Comparison of ENCODE assay signal across 19 cellular contexts in genomic region chr4:116275006-116275405, GRCh38.
DNase-seq lines count a peak whose midpoint lies in the region; ATAC-seq and TF ChIP-seq lines count a peak whose summit lies in the region.
"Had no signal": no experiment of that assay in that cellular context is flagged by ENCODE, and none has a peak within 500 bp of the region (broad histone marks: within the 10 kb centered on the region; RNA-seq: fewer than 3 reads in every experiment).

No MANE protein-coding gene starts in this region.

- H4K8ac ChIP-seq in neuronal stem cell (ENCODE audit: low read depth, low read length), result no peak overlapping the region

- H2BK5ac ChIP-seq in neuronal stem cell (ENCODE audit: low read length), result no peak overlapping the region

- no peak overlapping the region for H4K91ac ChIP-seq in neuronal stem cell (ENCODE audit: low read depth, low read length, poor library complexity)

- TF ChIP-seq CTCF in endodermal cell (conservative IDR thresholded peaks at IDR 0.05), result no peak

- no peak overlapping the region for H3K4me2 ChIP-seq in neuronal stem cell (ENCODE audit: insufficient read depth, low read length, poor library complexity, severe bottlenecking)
- H3K4me2 ChIP-seq: A549; BLaER1 treated with 17β-estradiol and CSF1 and Interleukin-3, amounts not matched to agents 10 nM and 100 nM had no signal

- H3K14ac ChIP-seq in neuronal stem cell (ENCODE audit: low read length), result peak overlapping the region; percentile 14

- H3K36me3 Mint-ChIP-seq in endodermal cell (ENCODE audit: low read depth), result no peaks in the 10 kb centered on the region
- H3K36me3 Mint-ChIP-seq in stimulated activated memory B cell treated with anti-CD40 and anti-IgM and Interleukin-4, amounts not matched to agents 10 μg/mL and 1 μg/mL and 100 μg/mL, for 72 hours, result no peaks in the 10 kb centered on the region
- H3K36me3 Mint-ChIP-seq: CD8-positive, alpha-beta T cell had no signal

- no peak overlapping the region for H2BK12ac ChIP-seq in neuronal stem cell (ENCODE audit: low read length)

- H3K23ac ChIP-seq in neuronal stem cell (ENCODE audit: low read depth, low read length, poor library complexity), result no peak overlapping the region

- H3K9me3 ChIP-seq in endodermal cell (ENCODE audit: control insufficient read depth, low read length), result no peaks in the 10 kb centered on the region
- no peaks in the 10 kb centered on the region for H3K9me3 ChIP-seq in neuronal stem cell (replicated peaks in 1 of 2; ENCODE audit: control insufficient read depth in 2 of 2, insufficient read depth in 1 of 2, low read depth in 1 of 2, low read length in 2 of 2)
- peaks cover 1% of the 10 kb centered on the region for H3K9me3 ChIP-seq in aorta (ENCODE audit: control insufficient read depth, low read length)
- H3K9me3 ChIP-seq: A549, Caco-2 had no signal

- H3K9ac ChIP-seq in endodermal cell (ENCODE audit: extremely low read depth, low read length, poor library complexity, severe bottlenecking) (no peak overlapping the region), neuronal stem cell (ENCODE audit: low read depth, low read length, poor library complexity) (no peak overlapping the region)
- H3K9ac ChIP-seq: BLaER1 treated with 17β-estradiol and CSF1 and Interleukin-3, amounts not matched to agents 10 nM and 100 nM had no signal

- no peaks in the 10 kb centered on the region for H3K27me3 Mint-ChIP-seq in endodermal cell (ENCODE audit: insufficient read depth)
- H3K27me3 Mint-ChIP-seq in stimulated activated memory B cell treated with anti-CD40 and anti-IgM and Interleukin-4, amounts not matched to agents 10 μg/mL and 1 μg/mL and 100 μg/mL, for 72 hours, result no peaks in the 10 kb centered on the region
- H3K27me3 Mint-ChIP-seq: B cell; CD4-positive, alpha-beta T cell had no signal

- DNase-seq in endodermal cell, result no peak
- DNase-seq in neuronal stem cell (ENCODE audit: low spot score), result no peak
- DNase-seq in aorta, result no peak
- DNase-seq in NCI-H2171 treated with DMSO at 0.1 percent for 48 hours (lab: John Stamatoyannopoulos, UW), result no peak
- no peak for DNase-seq in NCI-H82 (lab: John Stamatoyannopoulos, UW)
- DNase-seq in activated CD4-positive, alpha-beta T cell treated with anti-CD3 and anti-CD28 coated beads, Interleukin-2, amount 50 U/mL, for 4 hours, result no peak
- DNase-seq: AML-193; Caco-2; Calu3; CD4-positive, alpha-beta T cell; CD8-positive, alpha-beta T cell; DMS79 treated with DMSO at 0.1 percent for 48 hours; GF-D8 had no signal

- no peaks in the 10 kb centered on the region for H3K9me3 Mint-ChIP-seq in endodermal cell
- H3K9me3 Mint-ChIP-seq in stimulated activated memory B cell treated with anti-CD40 and anti-IgM and Interleukin-4, amounts not matched to agents 10 μg/mL and 1 μg/mL and 100 μg/mL, for 72 hours, result peaks cover 3% of the 10 kb centered on the region
- H3K9me3 Mint-ChIP-seq: CD8-positive, alpha-beta T cell had no signal

- no peaks in the 10 kb centered on the region for H3K27me3 ChIP-seq in endodermal cell (ENCODE audit: control insufficient read depth, insufficient read depth, low read length, poor library complexity, severe bottlenecking)
- no peaks in the 10 kb centered on the region for H3K27me3 ChIP-seq in neuronal stem cell (ENCODE audit: control insufficient read depth in 3 of 3, insufficient read depth in 3 of 3, low read depth in 1 of 3, low read length in 3 of 3)
- H3K27me3 ChIP-seq in aorta (ENCODE audit: control insufficient read depth in 1 of 2, insufficient read depth in 2 of 2, low read length in 1 of 2), result no peaks in the 10 kb centered on the region
- H3K27me3 ChIP-seq: BLaER1 treated with 17β-estradiol and CSF1 and Interleukin-3, amounts not matched to agents 10 nM and 100 nM had no signal

- H2AK5ac ChIP-seq in neuronal stem cell (ENCODE audit: low read depth, low read length), result no peak overlapping the region

- H3K79me1 ChIP-seq in neuronal stem cell (ENCODE audit: low read depth, low read length), result no peaks in the 10 kb centered on the region

- intact Hi-C loops in aorta (cut with DNase I), result no loop called here

- no peaks in the 10 kb centered on the region for H3K4me1 ChIP-seq in endodermal cell (ENCODE audit: control insufficient read depth, insufficient read depth, low read length)
- no peaks in the 10 kb centered on the region for H3K4me1 ChIP-seq in neuronal stem cell (ENCODE audit: control insufficient read depth in 2 of 2, insufficient read depth in 1 of 2, low read depth in 1 of 2, low read length in 2 of 2)
- H3K4me1 ChIP-seq in aorta (ENCODE audit: control insufficient read depth in 1 of 2, insufficient read depth in 2 of 2, low read length in 2 of 2), result no peaks in the 10 kb centered on the region
- H3K4me1 ChIP-seq: A549; BLaER1 treated with 17β-estradiol and CSF1 and Interleukin-3, amounts not matched to agents 10 nM and 100 nM; Caco-2 had no signal

- H3K4me1 Mint-ChIP-seq in endodermal cell, result no peaks in the 10 kb centered on the region
- H3K4me1 Mint-ChIP-seq in stimulated activated memory B cell treated with anti-CD40 and anti-IgM and Interleukin-4, amounts not matched to agents 10 μg/mL and 1 μg/mL and 100 μg/mL, for 72 hours, result no peaks in the 10 kb centered on the region
- H3K4me1 Mint-ChIP-seq: B cell had no signal

- H2BK15ac ChIP-seq in neuronal stem cell (ENCODE audit: low read length), result no peak overlapping the region

- WGBS in endodermal cell (ENCODE audit: insufficient coverage in 1 of 2, insufficient read length in 1 of 2), 2 experiments, result 89% methylated on average over 2 of the region's 2 CpGs; no CpG with 5 or more reads in 1 of the 2 experiments
- WGBS in neuronal stem cell (ENCODE audit: extremely low coverage in 2 of 2, insufficient read length in 2 of 2, insufficient replicate concordance in 1 of 2), 2 donors, result no CpG with 5 or more reads among the region's 2 CpGs
- WGBS in aorta, 2 donors, result 81 to 82% methylated on average over 2 of the region's 2 CpGs

- H2BK120ac ChIP-seq in neuronal stem cell (ENCODE audit: low read depth, low read length), result no peak overlapping the region

- ATAC-seq in stimulated activated memory B cell treated with anti-CD40 and anti-IgM and Interleukin-4, amounts not matched to agents 10 μg/mL and 1 μg/mL and 100 μg/mL, for 72 hours, result peak; percentile 48
- ATAC-seq in aorta (ENCODE audit: low FRiP score), result peak; percentile 33
- ATAC-seq: A549; CD8-positive, alpha-beta T cell had no signal

- H3K27ac ChIP-seq in endodermal cell (ENCODE audit: low read depth, low read length), result no peak overlapping the region
- H3K27ac ChIP-seq in neuronal stem cell (replicated peaks; ENCODE audit: low read length), result no peak overlapping the region
- no peak overlapping the region for H3K27ac ChIP-seq in aorta (ENCODE audit: low read depth in 1 of 2, low read length in 2 of 2)
- H3K27ac ChIP-seq: 22Rv1; A549; BLaER1 treated with 17β-estradiol and CSF1 and Interleukin-3, amounts not matched to agents 10 nM and 100 nM; C4-2B had no signal

- H3K4ac ChIP-seq in neuronal stem cell (ENCODE audit: low read length), result no peak overlapping the region

- no peak overlapping the region for H3K4me3 Mint-ChIP-seq in endodermal cell
- H3K4me3 Mint-ChIP-seq in stimulated activated memory B cell treated with anti-CD40 and anti-IgM and Interleukin-4, amounts not matched to agents 10 μg/mL and 1 μg/mL and 100 μg/mL, for 72 hours, result no peak overlapping the region
- H3K4me3 Mint-ChIP-seq: B cell; CD4-positive, alpha-beta T cell; CD8-positive, alpha-beta T cell had no signal

- H3K4me3 ChIP-seq in endodermal cell (ENCODE audit: low read length) (no peak overlapping the region), neuronal stem cell (ENCODE audit: low read length in 2 of 2) (no peak overlapping the region), aorta (ENCODE audit: low read length in 2 of 2) (no peak overlapping the region)
- H3K4me3 ChIP-seq: A549; BLaER1 treated with 17β-estradiol and CSF1 and Interleukin-3, amounts not matched to agents 10 nM and 100 nM had no signal

- H2AFZ ChIP-seq in neuronal stem cell (ENCODE audit: low read length), result no peak overlapping the region

- peak overlapping the region; percentile 14 for H3K27ac Mint-ChIP-seq in endodermal cell
- no peak overlapping the region for H3K27ac Mint-ChIP-seq in stimulated activated memory B cell treated with anti-CD40 and anti-IgM and Interleukin-4, amounts not matched to agents 10 μg/mL and 1 μg/mL and 100 μg/mL, for 72 hours
- H3K27ac Mint-ChIP-seq: B cell; CD4-positive, alpha-beta T cell; CD8-positive, alpha-beta T cell had no signal

- H3K36me3 ChIP-seq in endodermal cell (ENCODE audit: control insufficient read depth, insufficient read depth, low read length), result no peaks in the 10 kb centered on the region
- H3K36me3 ChIP-seq in neuronal stem cell (replicated peaks in 1 of 2; ENCODE audit: control insufficient read depth in 2 of 2, insufficient read depth in 2 of 2, low read length in 2 of 2), result no peaks in the 10 kb centered on the region
- no peaks in the 10 kb centered on the region for H3K36me3 ChIP-seq in aorta (ENCODE audit: control insufficient read depth in 1 of 2, insufficient read depth in 2 of 2, low read length in 1 of 2)
- H3K36me3 ChIP-seq: BLaER1 treated with 17β-estradiol and CSF1 and Interleukin-3, amounts not matched to agents 10 nM and 100 nM had no signal

- H3K18ac ChIP-seq in neuronal stem cell (ENCODE audit: low read length), result peak overlapping the region; percentile 53
